20 cellular contexts compared by ENCODE assay signal in the genomic region with DNA sequence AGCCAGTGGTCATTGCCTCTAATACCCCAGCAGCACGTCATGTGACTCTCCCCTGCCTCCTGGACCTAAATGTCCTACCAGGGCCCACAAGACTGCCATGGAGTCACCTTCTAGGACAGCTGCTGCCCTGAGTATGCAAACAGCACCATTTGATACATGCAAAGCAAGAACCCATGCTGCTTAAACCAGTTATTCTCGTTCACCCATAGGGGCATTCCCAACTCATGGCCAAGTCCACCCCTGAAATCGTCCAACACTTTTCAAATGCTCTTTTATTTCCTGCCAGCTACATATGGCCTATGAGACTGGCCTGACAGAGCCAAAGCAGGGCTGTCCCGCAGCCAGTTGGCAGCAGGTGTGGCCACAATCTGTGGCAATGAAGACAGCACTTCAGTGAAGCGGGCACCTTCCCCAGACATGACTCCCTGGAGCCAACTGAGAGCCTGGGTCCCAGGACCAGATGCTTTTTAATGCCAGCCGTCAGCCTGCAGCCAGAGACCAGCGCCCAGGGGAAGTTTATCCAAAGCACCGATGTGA.
"Had no signal": no experiment of that assay in that cellular context is flagged by ENCODE, and none has a peak within 500 bp of the region (broad histone marks: within the 10 kb centered on the region; RNA-seq: fewer than 3 reads in every experiment).

No MANE protein-coding gene starts in this region.

- DNase-seq: activated CD4-positive, alpha-beta memory T cell treated with anti-CD3 and anti-CD28 coated beads for 36 hours; activated CD4-positive, alpha-beta T cell treated with anti-CD3 and anti-CD28 coated beads for 4 hours; activated gamma-delta T cell treated with Interleukin-2 at 50 U/mL for 16 hours; activated T-cell treated with anti-CD3 and anti-CD28 coated beads for 4 hours; adrenal gland; dermis blood vessel endothelial cell; effector memory CD8-positive, alpha-beta T cell; foreskin melanocyte; kidney; nephron progenitor cell; posterior cingulate gyrus; stimulated activated naive B cell treated with anti-CD40 and anti-IgM and Interleukin-4, amounts not matched to agents 10 μg/mL and 1 μg/mL and 100 μg/mL, for 72 hours; upper lobe of right lung had no signal

- H3K27me3 ChIP-seq: adrenal gland, upper lobe of right lung had no signal

- H3K4me1 ChIP-seq: adrenal gland, upper lobe of right lung had no signal

- H3K36me3 Mint-ChIP-seq: activated CD4-positive, alpha-beta memory T cell treated with anti-CD3 and anti-CD28 coated beads for 36 hours; activated naive CD4-positive, alpha-beta T cell treated with anti-CD3 and anti-CD28 coated beads, Interleukin-2, amount 50 U/mL, for 72 hours had no signal

- H3K9me3 Mint-ChIP-seq: activated CD4-positive, alpha-beta memory T cell treated with anti-CD3 and anti-CD28 coated beads for 36 hours; activated naive CD4-positive, alpha-beta T cell treated with anti-CD3 and anti-CD28 coated beads, Interleukin-2, amount 50 U/mL, for 72 hours; effector memory CD8-positive, alpha-beta T cell; T-helper 2 cell treated with Interferon-gamma antibody and Interleukin-4, amounts not matched to agents 5 μg/mL and 100 μg/mL, for 36 hours had no signal

- H3K4me3 ChIP-seq: adrenal gland, lung, thoracic aorta, upper lobe of right lung had no signal

- H3K36me3 ChIP-seq: adrenal gland, thoracic aorta had no signal

- H3K27me3 Mint-ChIP-seq: stimulated activated naive B cell treated with anti-CD40 and anti-IgM and Interleukin-4, amounts not matched to agents 10 μg/mL and 1 μg/mL and 100 μg/mL, for 72 hours had no signal

- H3K4me1 Mint-ChIP-seq: mesothelial cell of epicardium had no signal

- ATAC-seq: activated naive CD4-positive, alpha-beta T cell treated with anti-CD3 and anti-CD28 coated beads, Interleukin-2, amount 50 U/mL, for 72 hours; effector memory CD8-positive, alpha-beta T cell; left lobe of liver; stimulated activated naive B cell treated with anti-CD40 and anti-IgM and Interleukin-4, amounts not matched to agents 10 μg/mL and 1 μg/mL and 100 μg/mL, for 72 hours; upper lobe of right lung had no signal

- H3K27ac Mint-ChIP-seq: activated CD4-positive, alpha-beta memory T cell treated with anti-CD3 and anti-CD28 coated beads for 36 hours; activated naive CD4-positive, alpha-beta T cell treated with anti-CD3 and anti-CD28 coated beads, Interleukin-2, amount 50 U/mL, for 72 hours; activated T-helper 1 cell treated with anti-CD3 and anti-CD28 coated beads, Interleukin-12 subunit alpha, Interleukin-12 subunit beta, Interleukin-2, Interleukin-4 antibody, amounts not matched to agents 30 ng/mL and 10 ng/mL and 1 ng/mL, durations not matched to agents 14 hours and 24 hours and 36 hours; effector memory CD8-positive, alpha-beta T cell; mesothelial cell of epicardium; nephron progenitor cell; stimulated activated naive B cell treated with anti-CD40 and anti-IgM and Interleukin-4, amounts not matched to agents 10 μg/mL and 1 μg/mL and 100 μg/mL, for 72 hours; T-helper 2 cell treated with Interferon-gamma antibody and Interleukin-4, amounts not matched to agents 5 μg/mL and 100 μg/mL, for 36 hours had no signal

- H3K4me3 Mint-ChIP-seq: activated CD4-positive, alpha-beta memory T cell treated with anti-CD3 and anti-CD28 coated beads for 36 hours; activated T-helper 1 cell treated with anti-CD3 and anti-CD28 coated beads, Interleukin-12 subunit alpha, Interleukin-12 subunit beta, Interleukin-2, Interleukin-4 antibody, amounts not matched to agents 30 ng/mL and 10 ng/mL and 1 ng/mL, durations not matched to agents 14 hours and 24 hours and 36 hours; effector memory CD8-positive, alpha-beta T cell; mesothelial cell of epicardium; nephron progenitor cell; stimulated activated naive B cell treated with anti-CD40 and anti-IgM and Interleukin-4, amounts not matched to agents 10 μg/mL and 1 μg/mL and 100 μg/mL, for 72 hours; T-helper 2 cell treated with Interferon-gamma antibody and Interleukin-4, amounts not matched to agents 5 μg/mL and 100 μg/mL, for 36 hours had no signal

- H3K9me3 ChIP-seq: adrenal gland, thoracic aorta, upper lobe of right lung had no signal

- H3K27ac ChIP-seq: adrenal gland, thoracic aorta, upper lobe of right lung had no signal
